ENCODE assay signal across 12 cellular contexts in the genomic region with DNA sequence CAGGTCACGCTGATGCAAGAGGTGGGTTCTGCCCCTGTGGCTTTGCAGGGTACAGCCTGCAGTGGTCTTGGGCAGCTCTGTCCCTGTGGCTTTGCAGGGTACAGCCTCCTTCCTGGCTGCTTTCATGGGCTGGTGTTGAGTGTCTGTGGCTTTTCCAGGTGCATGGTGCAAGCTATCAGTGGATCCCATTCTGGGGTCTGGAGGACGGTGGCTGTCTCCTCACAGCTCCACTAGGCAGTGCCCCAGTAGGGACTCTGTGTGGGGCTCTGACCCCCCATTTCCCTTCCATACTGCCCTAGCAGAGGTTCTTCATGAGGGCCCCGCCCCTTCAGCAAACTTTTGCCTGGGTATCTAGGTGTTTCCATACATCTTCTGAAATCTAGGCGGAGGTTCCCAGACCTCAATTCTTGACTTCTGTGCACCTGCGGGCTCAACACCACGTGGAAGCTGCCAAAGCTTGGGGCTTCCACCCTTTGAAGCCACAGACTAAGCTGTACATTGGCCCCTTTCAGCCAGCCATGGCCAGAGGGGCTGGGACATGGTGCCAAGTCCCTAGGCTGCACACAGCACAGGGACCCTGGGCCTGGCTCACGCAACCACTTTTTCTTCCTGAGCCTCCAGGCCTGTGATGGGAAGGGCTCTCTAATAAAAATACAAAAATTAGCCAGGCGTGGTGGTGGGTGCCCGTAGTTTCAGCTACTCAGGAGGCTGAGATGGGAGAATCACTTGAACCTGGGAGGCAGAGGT. TPM values are rescaled to one million over a fixed set of nuclear protein-coding genes. Genes with fewer than 3 reads are reported as not detected.
DNase-seq lines count a peak whose midpoint lies in the region; ATAC-seq, FAIRE-seq and TF ChIP-seq lines count a peak whose summit lies in the region.
"Not testable (repeated sequence)": the region's sequence is repeated elsewhere in the genome, so short reads cannot be mapped to it uniquely, and the experiment has no call there.
"Had no signal": no experiment of that assay in that cellular context is flagged by ENCODE, and none has a peak within 500 bp of the region (broad histone marks: within the 10 kb centered on the region; RNA-seq: fewer than 3 reads in every experiment).

No MANE protein-coding gene starts in this region.

- not testable (repeated sequence) for TF ChIP-seq CTCF in HCT116 (IDR thresholded peaks at IDR 0.05 in 2 of 3, conservative IDR thresholded peaks at IDR 0.05 in 1 of 3; ENCODE audit: borderline replicate concordance in 1 of 3, insufficient read depth in 1 of 3, low read depth in 2 of 3, low read length in 2 of 3); K562 (IDR thresholded peaks at IDR 0.05 in 2 of 3, conservative IDR thresholded peaks at IDR 0.05 in 1 of 3; ENCODE audit: insufficient read depth in 2 of 3, low read depth in 1 of 3, low read length in 3 of 3); HepG2 (CRISPR knock-in tag; IDR thresholded peaks at IDR 0.05)

- BruUV-seq in HCT116 (replicated peaks; lab: Mats Ljungman, UMichigan); K562 (replicated peaks; lab: Mats Ljungman, UMichigan); HepG2 (replicated peaks; lab: Mats Ljungman, UMichigan): not testable (repeated sequence)

- not testable (repeated sequence) for H3K9me2 ChIP-seq in HCT116 (ENCODE audit: insufficient read depth)

- peak overlapping the region in 2 of 3 donors; percentile 64 to 95 for H3K27ac Mint-ChIP-seq in CD4-positive, CD25-positive, alpha-beta regulatory T cell
- H3K27ac Mint-ChIP-seq in T-helper 17 cell, result peak overlapping the region; percentile 14
- H3K27ac Mint-ChIP-seq in naive thymus-derived CD8-positive, alpha-beta T cell, result peak overlapping the region in 7 of 10 donors; percentile 14 to 77 (median 62)

- not testable (repeated sequence) for H3K9me1 ChIP-seq in K562 (ENCODE audit: control insufficient read depth, insufficient read depth, low read length)

- not testable (repeated sequence) for H3K9me3 Mint-ChIP-seq in CD4-positive, CD25-positive, alpha-beta regulatory T cell; naive thymus-derived CD8-positive, alpha-beta T cell

- not testable (repeated sequence) for FAIRE-seq in K562 (lab: Jason Lieb, UNC); HepG2 (lab: Jason Lieb, UNC)

- DNase-seq in CD4-positive, CD25-positive, alpha-beta regulatory T cell; HCT116 (ENCODE audit: low read depth, low spot score); T-helper 17 cell; K562 (ENCODE audit: extremely low read depth in 1 of 4, low spot score in 3 of 4); HepG2 (ENCODE audit: low spot score); naive thymus-derived CD8-positive, alpha-beta T cell: not testable (repeated sequence)

- H3K36me3 Mint-ChIP-seq in CD4-positive, CD25-positive, alpha-beta regulatory T cell, result peaks cover 50% of the 10 kb centered on the region
- H3K36me3 Mint-ChIP-seq in T-helper 17 cell (ENCODE audit: low read depth), result not testable (repeated sequence)
- peaks cover 0 to 56% (median 25%) of the 10 kb centered on the region in 3 donors for H3K36me3 Mint-ChIP-seq in naive thymus-derived CD8-positive, alpha-beta T cell

- H3K9ac ChIP-seq in HCT116 (ENCODE audit: low read length); K562 (ENCODE audit: insufficient read depth in 1 of 2, low read depth in 2 of 2, low read length in 2 of 2); HepG2 (ENCODE audit: insufficient read depth, low read depth, low read length): not testable (repeated sequence)

- POLR2A ChIA-PET in HCT116 (lab: Charles Lee), result interaction anchor here (0.9 to 1.0 kb wide), 2 partner anchors 13 kb away, joined by 3 to 5 read pairs; a partner anchor contains a TSS
- POLR2A ChIA-PET in K562 (lab: Yijun Ruan, JAX), result interaction anchor here (0.7 to 4.5 kb wide), 6 partner anchors 9 to 89 kb away, joined by 3 to 23 read pairs (median 4); a partner anchor contains a TSS
- POLR2A ChIA-PET in HepG2 (lab: Yijun Ruan, JAX), result interaction anchor here (1.5 to 2.6 kb wide), 4 partner anchors 9 to 13 kb away, joined by 4 to 25 read pairs (median 8); a partner anchor contains a TSS
- POLR2A ChIA-PET in naive thymus-derived CD8-positive, alpha-beta T cell (lab: Charles Lee), result interaction anchor here (0.7 to 3.4 kb wide), 4 partner anchors 8 to 13 kb away, joined by 3 to 17 read pairs (median 11); a partner anchor contains a TSS

- RAD21 ChIA-PET in HCT116 (lab: Charles Lee; ENCODE audit: low non-redundant PET in 1 of 2, low total read pairs in 2 of 2, uncharacterized antibody in 2 of 2, unreplicated experiment in 2 of 2), result not testable (repeated sequence)

- not testable (repeated sequence) for H3K4me3 ChIP-seq in CD4-positive, CD25-positive, alpha-beta regulatory T cell (ENCODE audit: low read depth, low read length); HCT116 (replicated peaks in 1 of 2; ENCODE audit: low read depth in 1 of 2, low read length in 2 of 2); K562; HepG2 (replicated peaks in 1 of 3; ENCODE audit: insufficient read depth in 1 of 3, low read depth in 2 of 3, low read length in 3 of 3)

- H3K9me3 ChIP-seq in CD4-positive, CD25-positive, alpha-beta regulatory T cell (ENCODE audit: control insufficient read depth in 2 of 2, low read length in 2 of 2); HCT116 (ENCODE audit: control insufficient read depth in 1 of 2, insufficient read depth in 1 of 2, low read depth in 1 of 2, low read length in 2 of 2); T-helper 17 cell (ENCODE audit: control insufficient read depth, low read length, poor library complexity, severe bottlenecking); K562 (replicated peaks; ENCODE audit: control insufficient read depth, insufficient read depth, low read depth, low read length): not testable (repeated sequence)
- peaks cover 14% of the 10 kb centered on the region; the same call in 1 of the 2 replicates for H3K9me3 ChIP-seq in HepG2 (ENCODE audit: low read length)

- in situ Hi-C loops in K562 (cut with MboI); HepG2 (cut with HindIII; ENCODE audit: extremely low pct_ligation_motif_present, low pct_unique_long_range_greater_than_20kb): not testable (repeated sequence)

- H3K27me3 Mint-ChIP-seq in CD4-positive, CD25-positive, alpha-beta regulatory T cell; T-helper 17 cell; naive thymus-derived CD8-positive, alpha-beta T cell: not testable (repeated sequence)

- H3K4me2 ChIP-seq in HCT116 (ENCODE audit: low read length); K562 (ENCODE audit: insufficient read depth, low read length); HepG2 (ENCODE audit: low read depth, low read length): not testable (repeated sequence)

- intact Hi-C loops in HCT116 (cut with micrococcal nuclease); K562 (cut with micrococcal nuclease); HepG2 (cut with micrococcal nuclease; ENCODE audit: unreplicated experiment): not testable (repeated sequence)

- WGBS in K562 (ENCODE audit: insufficient coverage, low coverage, missing lambda C conversion rate), result 95% methylated on average over 7 of the region's 9 CpGs
- 96% methylated on average over 6 of the region's 9 CpGs for WGBS in HepG2 (ENCODE audit: low lambda C conversion rate)

- TF ChIP-seq EP300 in K562 (IDR thresholded peaks at IDR 0.05; ENCODE audit: low read length); HepG2 (IDR thresholded peaks at IDR 0.05; ENCODE audit: low read depth in 2 of 2, low read length in 2 of 2); HepG2 (CRISPR knock-in tag; IDR thresholded peaks at IDR 0.05; ENCODE audit: borderline replicate concordance): not testable (repeated sequence)

- not testable (repeated sequence) for H3K4me3 Mint-ChIP-seq in CD4-positive, CD25-positive, alpha-beta regulatory T cell; naive thymus-derived CD8-positive, alpha-beta T cell
- H3K4me3 Mint-ChIP-seq in T-helper 17 cell, result peak overlapping the region; percentile 15

- not testable (repeated sequence) for H3K79me2 ChIP-seq in HCT116 (ENCODE audit: insufficient read depth, low read length); K562 (ENCODE audit: control insufficient read depth, insufficient read depth, low read length); HepG2 (ENCODE audit: insufficient read depth, low read length)

- not testable (repeated sequence) for H4K20me1 ChIP-seq in HCT116 (ENCODE audit: insufficient read depth); K562 (replicated peaks; ENCODE audit: control insufficient read depth, insufficient read depth, low read length); HepG2 (ENCODE audit: insufficient read depth, low read length)

- not testable (repeated sequence) for H3K27ac ChIP-seq in CD4-positive, CD25-positive, alpha-beta regulatory T cell (ENCODE audit: insufficient read depth, low read length, poor library complexity, severe bottlenecking); HCT116 (ENCODE audit: low read depth, low read length); K562 (ENCODE audit: extremely low read depth, low read depth, low read length); HepG2 (ENCODE audit: extremely low read length, insufficient read depth, low read length)

- H3K27me3 ChIP-seq in CD4-positive, CD25-positive, alpha-beta regulatory T cell (ENCODE audit: control insufficient read depth, insufficient read depth, low read length); HCT116 (ENCODE audit: insufficient read depth, low read length); K562 (ENCODE audit: control insufficient read depth in 2 of 2, insufficient read depth in 2 of 2, low read length in 2 of 2); HepG2 (ENCODE audit: control insufficient read depth in 1 of 2, insufficient read depth in 2 of 2, low read length in 2 of 2): not testable (repeated sequence)

- H3K4me1 ChIP-seq in CD4-positive, CD25-positive, alpha-beta regulatory T cell (ENCODE audit: control insufficient read depth, insufficient read depth, low read length, poor library complexity, severe bottlenecking); HCT116 (ENCODE audit: control insufficient read depth in 1 of 2, insufficient read depth in 2 of 2, low read length in 2 of 2); K562 (replicated peaks in 1 of 2; ENCODE audit: control insufficient read depth in 2 of 2, insufficient read depth in 2 of 2, low read length in 2 of 2); HepG2 (ENCODE audit: insufficient read depth, low read length): not testable (repeated sequence)

- H2AFZ ChIP-seq in HCT116 (ENCODE audit: low read depth, low read length, poor library complexity, severe bottlenecking); K562 (ENCODE audit: low read depth, low read length); HepG2 (ENCODE audit: low read length): not testable (repeated sequence)

- not testable (repeated sequence) for TF ChIP-seq RAD21 in HCT116 (IDR thresholded peaks at IDR 0.05; ENCODE audit: low read depth); K562 (CRISPR knock-in tag; conservative IDR thresholded peaks at IDR 0.05 in 1 of 2, IDR thresholded peaks at IDR 0.05 in 1 of 2); HepG2 (CRISPR knock-in tag; IDR thresholded peaks at IDR 0.05)

- CTCF ChIA-PET in HCT116 (lab: Charles Lee); K562 (lab: Yijun Ruan, JAX; ENCODE audit: low intra/inter-chr PET ratio); HepG2 (lab: Yijun Ruan, JAX; ENCODE audit: low intra/inter-chr PET ratio, low total read pairs): not testable (repeated sequence)

- H3K36me3 ChIP-seq in CD4-positive, CD25-positive, alpha-beta regulatory T cell (ENCODE audit: control insufficient read depth, insufficient read depth, low read length), result peaks cover 38% of the 10 kb centered on the region
- H3K36me3 ChIP-seq in HCT116 (ENCODE audit: control insufficient read depth in 1 of 2, insufficient read depth in 2 of 2, low read length in 2 of 2) (peaks cover 10 to 22% of the 10 kb centered on the region in 2 experiments; a peak in 3 of 4 replicates), K562 (ENCODE audit: control insufficient read depth, insufficient read depth, low read length) (peaks cover 41% of the 10 kb centered on the region), HepG2 (replicated peaks in 1 of 2; ENCODE audit: control insufficient read depth in 1 of 2, insufficient read depth in 2 of 2, low read length in 2 of 2) (peaks cover 11 to 27% of the 10 kb centered on the region in 2 experiments; a peak in 4 of 5 replicates)

- peaks cover 4 to 34% (median 20%) of the 10 kb centered on the region in 4 donors for H3K4me1 Mint-ChIP-seq in CD4-positive, CD25-positive, alpha-beta regulatory T cell
- not testable (repeated sequence) for H3K4me1 Mint-ChIP-seq in T-helper 17 cell
- peaks cover 14 to 33% (median 25%) of the 10 kb centered on the region in 4 donors for H3K4me1 Mint-ChIP-seq in naive thymus-derived CD8-positive, alpha-beta T cell

- not testable (repeated sequence) for TF ChIP-seq POLR2A in HCT116 (IDR thresholded peaks at IDR 0.05; ENCODE audit: borderline replicate concordance, extremely low read depth, insufficient read depth, insufficient read length)
- TF ChIP-seq POLR2A in K562 (conservative IDR thresholded peaks at IDR 0.05) (0 out of 2 replicates have a peak, but pooled peaks have one; percentile 9), HepG2 (IDR thresholded peaks at IDR 0.05; ENCODE audit: insufficient read depth in 1 of 2, low read depth in 2 of 2, low read length in 2 of 2) (0 out of 4 replicates have a peak, but pooled peaks have one; percentile 7 to 8)

- not testable (repeated sequence) for ATAC-seq in CD4-positive, CD25-positive, alpha-beta regulatory T cell (ENCODE audit: low read depth in 2 of 2); HCT116; T-helper 17 cell; K562; naive thymus-derived CD8-positive, alpha-beta T cell
- peak; percentile 42; the same call in 2 of the 3 replicates for ATAC-seq in HepG2

RNA-seq across cellular contexts. Expression of a gene that starts 10.4 kb away (rescaled TPM):
- 10.7 TPM for total RNA-seq in CD4-positive, CD25-positive, alpha-beta regulatory T cell
- polyA plus RNA-seq in CD4-positive, CD25-positive, alpha-beta regulatory T cell, result 10 to 100 TPM in 1 of 4 donors, 1 to 10 TPM in 3; 6.5 to 10.1 (median 8.0) TPM
- total RNA-seq in HCT116 (2021; ENCODE audit: unreplicated experiment) (9.5 TPM), T-helper 17 cell (10 to 100 TPM in 1 of 2 donors, 1 to 10 TPM in 1; 9.4 to 11.5 TPM), K562 (2014; rRNA removed) (9.1 and 11.5 TPM in 2 replicates), K562 (2014; rRNA removed; fragmentation: Illumina TruSeq; extraction: Trizol) (10.0 and 10.8 TPM in 2 replicates), K562 (2015; rRNA removed; fragmentation: Illumina TruSeq; extraction: Trizol) (7.1 and 8.6 TPM in 2 replicates), K562 (2021) (14.8 and 17.3 TPM in 2 replicates), HepG2 (2016; rRNA removed; fragmentation: Illumina TruSeq; extraction: Trizol) (2.9 and 3.7 TPM in 2 replicates)
- polyA plus RNA-seq in HCT116 (2012), result 7.8 and 9.1 TPM in 2 replicates
- total RNA-seq in K562 (2011; cell fraction: chromatin; rRNA removed; ENCODE audit: low replicate concordance), result 35.2 and 43.1 TPM in 2 replicates
- total RNA-seq in K562 (2011; cell fraction: nucleolus; rRNA removed), result 25.1 and 26.3 TPM in 2 replicates
- 33.6 and 48.1 TPM in 2 replicates for total RNA-seq in K562 (2011; cell fraction: nucleoplasm; rRNA removed)
- polyA plus RNA-seq in K562 (2011; rRNA removed) (19.3 and 19.4 TPM in 2 replicates), K562 (2014; fragmentation: Illumina TruSeq; extraction: Trizol) (19.4 and 19.6 TPM in 2 replicates), K562 (2014; fragmentation: Nextera tagmentation; extraction: Ambion mirVana) (1 to 10 TPM; 2.6 to 2.7 TPM), K562 (2014; rRNA removed) (8.4 and 10.5 TPM in 2 replicates), HepG2 (2011; rRNA removed) (7.8 and 9.0 TPM in 2 replicates)
- polyA plus RNA-seq in K562 (2011; cell fraction: cytosol; rRNA removed), result 10.1 and 20.0 TPM in 2 replicates
- polyA plus RNA-seq in K562 (2011; cell fraction: nucleus; rRNA removed), result 10.2 and 12.8 TPM in 2 replicates
- polyA plus RNA-seq in K562 (2012), result 7.4 and 20.0 TPM in 2 replicates
- 19.3 and 23.1 TPM in 2 replicates for polyA minus RNA-seq in K562 (2011; rRNA and poly(A)+ RNA removed)
- 7.8 and 12.3 TPM in 2 replicates for polyA minus RNA-seq in K562 (2011; cell fraction: cytosol; rRNA and poly(A)+ RNA removed)
- 4.7 and 6.6 TPM in 2 replicates for polyA minus RNA-seq in K562 (2011; cell fraction: nucleus; rRNA and poly(A)+ RNA removed)
- total RNA-seq in HepG2 (2016; cell fraction: cytosol; rRNA removed; fragmentation: Illumina TruSeq; extraction: Trizol; ENCODE audit: low read depth), result 0.71 and 1.0 TPM in 2 replicates
- 2.6 and 3.8 TPM in 2 replicates for total RNA-seq in HepG2 (2016; cell fraction: insoluble cytoplasmic fraction; rRNA removed; fragmentation: Illumina TruSeq; extraction: Trizol)
- total RNA-seq in HepG2 (2016; cell fraction: membrane; rRNA removed; fragmentation: Illumina TruSeq; extraction: Trizol), result 3.2 and 3.4 TPM in 2 replicates
- 3.6 and 4.0 TPM in 2 replicates for total RNA-seq in HepG2 (2016; cell fraction: nucleus; rRNA removed; fragmentation: Illumina TruSeq; extraction: Trizol)
- 4.0 and 6.0 TPM in 2 replicates for polyA plus RNA-seq in HepG2 (2011; cell fraction: cytosol; rRNA removed)
- polyA plus RNA-seq in HepG2 (2011; cell fraction: nucleus; rRNA removed), result 4.3 and 5.1 TPM in 2 replicates
- 2.8 and 3.7 TPM in 2 replicates for polyA plus RNA-seq in HepG2 (2012)
- 0.76 and 0.84 TPM in 2 replicates for polyA plus RNA-seq in HepG2 (2016; cell fraction: cytosol; fragmentation: Illumina TruSeq; extraction: Trizol; ENCODE audit: low read depth)
- 3.6 and 4.6 TPM in 2 replicates for polyA plus RNA-seq in HepG2 (2016; cell fraction: insoluble cytoplasmic fraction; fragmentation: Illumina TruSeq; extraction: Trizol; ENCODE audit: low read depth)
- 3.8 and 4.7 TPM in 2 replicates for polyA plus RNA-seq in HepG2 (2016; cell fraction: membrane; fragmentation: Illumina TruSeq; extraction: Trizol; ENCODE audit: low read depth)
- 6.2 and 8.2 TPM in 2 replicates for polyA plus RNA-seq in HepG2 (2016; cell fraction: nucleus; fragmentation: Illumina TruSeq; extraction: Trizol; ENCODE audit: insufficient read depth, low read depth)
- 17.9 and 29.5 TPM in 2 replicates for polyA minus RNA-seq in HepG2 (2011; rRNA and poly(A)+ RNA removed; ENCODE audit: low replicate concordance)
- polyA minus RNA-seq in HepG2 (2011; cell fraction: cytosol; rRNA and poly(A)+ RNA removed), result 4.1 and 4.8 TPM in 2 replicates
- polyA minus RNA-seq in HepG2 (2011; cell fraction: nucleus; rRNA and poly(A)+ RNA removed), result 4.6 and 8.5 TPM in 2 replicates
- total RNA-seq in naive thymus-derived CD8-positive, alpha-beta T cell, result 10 to 100 TPM; 25.2 to 28.3 TPM
- 10 to 100 TPM in 1 of 3 donors, 1 to 10 TPM in 2; 6.5 to 16.6 (median 8.0) TPM for polyA plus RNA-seq in naive thymus-derived CD8-positive, alpha-beta T cell

RNA-seq across cellular contexts. Expression of a gene that starts 13.1 kb away (rescaled TPM):
- total RNA-seq in CD4-positive, CD25-positive, alpha-beta regulatory T cell, result 111 TPM
- 100 to 1,000 TPM; 313 to 357 (median 335) TPM for polyA plus RNA-seq in CD4-positive, CD25-positive, alpha-beta regulatory T cell
- total RNA-seq in HCT116 (2021; ENCODE audit: unreplicated experiment) (72.3 TPM), T-helper 17 cell (100 to 1,000 TPM; 101 to 102 TPM), K562 (2014; rRNA removed) (153 and 194 TPM in 2 replicates), K562 (2014; rRNA removed; fragmentation: Illumina TruSeq; extraction: Trizol) (136 and 150 TPM in 2 replicates), K562 (2015; rRNA removed; fragmentation: Illumina TruSeq; extraction: Trizol) (151 and 163 TPM in 2 replicates), K562 (2021) (88.4 and 89.9 TPM in 2 replicates), HepG2 (2016; rRNA removed; fragmentation: Illumina TruSeq; extraction: Trizol) (158 and 215 TPM in 2 replicates)
- polyA plus RNA-seq in HCT116 (2012), result 44.3 and 57.8 TPM in 2 replicates
- 17.1 and 17.3 TPM in 2 replicates for total RNA-seq in K562 (2011; cell fraction: chromatin; rRNA removed; ENCODE audit: low replicate concordance)
- total RNA-seq in K562 (2011; cell fraction: nucleolus; rRNA removed), result 25.5 and 28.2 TPM in 2 replicates
- total RNA-seq in K562 (2011; cell fraction: nucleoplasm; rRNA removed), result 26.2 and 31.3 TPM in 2 replicates
- polyA plus RNA-seq in K562 (2011; rRNA removed) (132 and 162 TPM in 2 replicates), K562 (2014; fragmentation: Illumina TruSeq; extraction: Trizol) (168 and 193 TPM in 2 replicates), K562 (2014; fragmentation: Nextera tagmentation; extraction: Ambion mirVana) (100 to 1,000 TPM; 396 to 492 TPM), K562 (2014; rRNA removed) (178 and 199 TPM in 2 replicates), HepG2 (2011; rRNA removed) (85.3 and 108 TPM in 2 replicates)
- 52.4 and 86.8 TPM in 2 replicates for polyA plus RNA-seq in K562 (2011; cell fraction: cytosol; rRNA removed)
- 28.2 and 43.9 TPM in 2 replicates for polyA plus RNA-seq in K562 (2011; cell fraction: nucleus; rRNA removed)
- 129 and 131 TPM in 2 replicates for polyA plus RNA-seq in K562 (2012)
- polyA minus RNA-seq in K562 (2011; rRNA and poly(A)+ RNA removed), result 50.7 and 52.0 TPM in 2 replicates
- 24.8 and 31.6 TPM in 2 replicates for polyA minus RNA-seq in K562 (2011; cell fraction: cytosol; rRNA and poly(A)+ RNA removed)
- 15.2 and 23.8 TPM in 2 replicates for polyA minus RNA-seq in K562 (2011; cell fraction: nucleus; rRNA and poly(A)+ RNA removed)
- total RNA-seq in HepG2 (2016; cell fraction: cytosol; rRNA removed; fragmentation: Illumina TruSeq; extraction: Trizol; ENCODE audit: low read depth), result 46.6 and 55.3 TPM in 2 replicates
- 159 and 225 TPM in 2 replicates for total RNA-seq in HepG2 (2016; cell fraction: insoluble cytoplasmic fraction; rRNA removed; fragmentation: Illumina TruSeq; extraction: Trizol)
- total RNA-seq in HepG2 (2016; cell fraction: membrane; rRNA removed; fragmentation: Illumina TruSeq; extraction: Trizol), result 93.6 and 101 TPM in 2 replicates
- 67.3 and 67.5 TPM in 2 replicates for total RNA-seq in HepG2 (2016; cell fraction: nucleus; rRNA removed; fragmentation: Illumina TruSeq; extraction: Trizol)
- polyA plus RNA-seq in HepG2 (2011; cell fraction: cytosol; rRNA removed), result 86.2 and 105 TPM in 2 replicates
- 27.9 and 32.8 TPM in 2 replicates for polyA plus RNA-seq in HepG2 (2011; cell fraction: nucleus; rRNA removed)
- polyA plus RNA-seq in HepG2 (2012), result 76.7 and 118 TPM in 2 replicates
- 39.8 and 53.2 TPM in 2 replicates for polyA plus RNA-seq in HepG2 (2016; cell fraction: cytosol; fragmentation: Illumina TruSeq; extraction: Trizol; ENCODE audit: low read depth)
- polyA plus RNA-seq in HepG2 (2016; cell fraction: insoluble cytoplasmic fraction; fragmentation: Illumina TruSeq; extraction: Trizol; ENCODE audit: low read depth), result 253 and 272 TPM in 2 replicates
- 85.8 and 96.0 TPM in 2 replicates for polyA plus RNA-seq in HepG2 (2016; cell fraction: membrane; fragmentation: Illumina TruSeq; extraction: Trizol; ENCODE audit: low read depth)
- polyA plus RNA-seq in HepG2 (2016; cell fraction: nucleus; fragmentation: Illumina TruSeq; extraction: Trizol; ENCODE audit: insufficient read depth, low read depth), result 105 and 112 TPM in 2 replicates
- polyA minus RNA-seq in HepG2 (2011; rRNA and poly(A)+ RNA removed; ENCODE audit: low replicate concordance), result 15.1 and 22.4 TPM in 2 replicates
- 30.9 and 42.0 TPM in 2 replicates for polyA minus RNA-seq in HepG2 (2011; cell fraction: cytosol; rRNA and poly(A)+ RNA removed)
- 35.5 and 40.2 TPM in 2 replicates for polyA minus RNA-seq in HepG2 (2011; cell fraction: nucleus; rRNA and poly(A)+ RNA removed)
- 100 to 1,000 TPM; 165 to 170 TPM for total RNA-seq in naive thymus-derived CD8-positive, alpha-beta T cell
- polyA plus RNA-seq in naive thymus-derived CD8-positive, alpha-beta T cell, result 100 to 1,000 TPM; 298 to 381 (median 349) TPM

RNA-seq across cellular contexts. Expression of a gene that starts 56.9 kb away (rescaled TPM):
- not detected for total RNA-seq in CD4-positive, CD25-positive, alpha-beta regulatory T cell
- not detected for polyA plus RNA-seq in CD4-positive, CD25-positive, alpha-beta regulatory T cell
- total RNA-seq in HCT116 (2021; ENCODE audit: unreplicated experiment) (not detected), T-helper 17 cell (not detected), K562 (2014; rRNA removed) (not detected in 2 replicates), K562 (2014; rRNA removed; fragmentation: Illumina TruSeq; extraction: Trizol) (not detected in 2 replicates), K562 (2015; rRNA removed; fragmentation: Illumina TruSeq; extraction: Trizol) (not detected in 2 replicates), K562 (2021) (not detected in 2 replicates), HepG2 (2016; rRNA removed; fragmentation: Illumina TruSeq; extraction: Trizol) (not detected in 2 replicates)
- polyA plus RNA-seq in HCT116 (2012), result not detected in 2 replicates
- not detected in 2 replicates for total RNA-seq in K562 (2011; cell fraction: chromatin; rRNA removed; ENCODE audit: low replicate concordance)
- not detected in 2 replicates for total RNA-seq in K562 (2011; cell fraction: nucleolus; rRNA removed)
- total RNA-seq in K562 (2011; cell fraction: nucleoplasm; rRNA removed), result not detected in 2 replicates
- polyA plus RNA-seq in K562 (2011; rRNA removed) (not detected in 2 replicates), K562 (2014; fragmentation: Illumina TruSeq; extraction: Trizol) (not detected in 2 replicates), K562 (2014; fragmentation: Nextera tagmentation; extraction: Ambion mirVana) (not detected), K562 (2014; rRNA removed) (not detected in 2 replicates), HepG2 (2011; rRNA removed) (not detected in 2 replicates)
- polyA plus RNA-seq in K562 (2011; cell fraction: cytosol; rRNA removed), result not detected in 2 replicates
- not detected in 2 replicates for polyA plus RNA-seq in K562 (2011; cell fraction: nucleus; rRNA removed)
- not detected in 2 replicates for polyA plus RNA-seq in K562 (2012)
- polyA minus RNA-seq in K562 (2011; rRNA and poly(A)+ RNA removed), result not detected in 2 replicates
- not detected in 2 replicates for polyA minus RNA-seq in K562 (2011; cell fraction: cytosol; rRNA and poly(A)+ RNA removed)
- polyA minus RNA-seq in K562 (2011; cell fraction: nucleus; rRNA and poly(A)+ RNA removed), result not detected in 2 replicates
- not detected in 2 replicates for total RNA-seq in HepG2 (2016; cell fraction: cytosol; rRNA removed; fragmentation: Illumina TruSeq; extraction: Trizol; ENCODE audit: low read depth)
- total RNA-seq in HepG2 (2016; cell fraction: insoluble cytoplasmic fraction; rRNA removed; fragmentation: Illumina TruSeq; extraction: Trizol), result not detected in 2 replicates
- total RNA-seq in HepG2 (2016; cell fraction: membrane; rRNA removed; fragmentation: Illumina TruSeq; extraction: Trizol), result not detected in 2 replicates
- total RNA-seq in HepG2 (2016; cell fraction: nucleus; rRNA removed; fragmentation: Illumina TruSeq; extraction: Trizol), result not detected in 2 replicates
- not detected in 2 replicates for polyA plus RNA-seq in HepG2 (2011; cell fraction: cytosol; rRNA removed)
- not detected in 2 replicates for polyA plus RNA-seq in HepG2 (2011; cell fraction: nucleus; rRNA removed)
- not detected in 2 replicates for polyA plus RNA-seq in HepG2 (2012)
- not detected in 2 replicates for polyA plus RNA-seq in HepG2 (2016; cell fraction: cytosol; fragmentation: Illumina TruSeq; extraction: Trizol; ENCODE audit: low read depth)
- polyA plus RNA-seq in HepG2 (2016; cell fraction: insoluble cytoplasmic fraction; fragmentation: Illumina TruSeq; extraction: Trizol; ENCODE audit: low read depth), result not detected in 2 replicates
- not detected in 2 replicates for polyA plus RNA-seq in HepG2 (2016; cell fraction: membrane; fragmentation: Illumina TruSeq; extraction: Trizol; ENCODE audit: low read depth)
- not detected in 2 replicates for polyA plus RNA-seq in HepG2 (2016; cell fraction: nucleus; fragmentation: Illumina TruSeq; extraction: Trizol; ENCODE audit: insufficient read depth, low read depth)
- not detected in 2 replicates for polyA minus RNA-seq in HepG2 (2011; rRNA and poly(A)+ RNA removed; ENCODE audit: low replicate concordance)
- polyA minus RNA-seq in HepG2 (2011; cell fraction: cytosol; rRNA and poly(A)+ RNA removed), result not detected in 2 replicates
- not detected in 2 replicates for polyA minus RNA-seq in HepG2 (2011; cell fraction: nucleus; rRNA and poly(A)+ RNA removed)
- not detected for total RNA-seq in naive thymus-derived CD8-positive, alpha-beta T cell
- polyA plus RNA-seq in naive thymus-derived CD8-positive, alpha-beta T cell, result not detected
- total RNA-seq: Calu3, Daoy, G401, GM23338 had no signal
- polyA plus RNA-seq: A549, BJ, GM23338 had no signal

Comparison
In these comparisons a context has a peak if more than half of its experiments do, and no peak if none do; other contexts are left out.
1. H3K27ac Mint-ChIP-seq: peak in every context shown above with its lines; median percentile 80 in CD4-positive, CD25-positive, alpha-beta regulatory T cell; 62 in naive thymus-derived CD8-positive, alpha-beta T cell; 14 in T-helper 17 cell.